Comparison of ENCODE assay signal across 14 cellular contexts in the genomic region with DNA sequence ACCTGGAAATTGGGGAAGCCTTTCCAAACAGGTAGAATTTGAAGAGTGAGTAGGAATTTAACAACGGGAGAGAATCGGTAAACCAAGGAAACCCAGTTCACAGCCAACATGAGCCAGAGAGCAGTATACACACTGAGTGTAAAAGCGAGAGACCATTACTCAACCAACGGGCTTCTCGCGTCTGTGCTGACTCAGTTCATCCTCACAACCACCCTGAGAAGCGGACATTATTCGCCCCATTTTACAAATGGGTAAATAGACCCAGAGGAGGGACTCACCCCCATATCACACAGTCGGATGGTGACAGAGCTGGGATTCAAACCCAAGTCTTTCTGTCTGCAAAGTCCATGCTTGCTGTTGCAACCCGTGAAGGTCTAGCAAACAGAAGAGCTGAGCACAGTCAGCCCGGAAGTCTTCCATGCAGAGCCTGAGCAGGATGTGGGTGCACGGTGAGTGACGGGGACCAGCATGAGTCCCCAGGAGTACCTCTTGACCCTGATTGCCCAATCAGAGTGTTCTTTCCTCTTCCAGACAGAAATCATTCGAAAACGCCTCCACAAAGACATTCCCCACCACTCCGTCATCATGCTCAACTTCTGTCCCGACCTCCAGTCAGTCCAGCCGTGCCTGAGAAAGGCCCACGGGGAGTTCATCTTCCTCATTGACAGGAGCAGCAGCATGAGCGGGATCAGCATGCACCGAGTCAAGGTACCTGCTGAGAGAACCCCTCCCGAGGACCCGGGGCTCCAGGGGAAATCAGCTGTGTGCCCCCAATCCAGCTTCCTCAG. TPM values are rescaled to one million over a fixed set of nuclear protein-coding genes. Genes with fewer than 3 reads are reported as not detected.
DNase-seq lines count a peak whose midpoint lies in the region; ATAC-seq and FAIRE-seq lines count a peak whose summit lies in the region.
"Had no signal": no experiment of that assay in that cellular context is flagged by ENCODE, and none has a peak within 500 bp of the region (broad histone marks: within the 10 kb centered on the region; RNA-seq: fewer than 3 reads in every experiment).

No MANE protein-coding gene starts in this region.

- no peak for FAIRE-seq in small intestine (lab: Jason Lieb, UNC)

- peak overlapping the region; percentile 81 for H3K27ac Mint-ChIP-seq in T-helper 2 cell treated with Interferon-gamma antibody and Interleukin-4, amounts not matched to agents 5 μg/mL and 100 μg/mL, for 36 hours
- peak overlapping the region; percentile 82 for H3K27ac Mint-ChIP-seq in activated naive CD8-positive, alpha-beta T cell treated with anti-CD3 and anti-CD28 coated beads, Interleukin-2, amount 10 ng/mL, durations not matched to agents 7 days and 5 days
- H3K27ac Mint-ChIP-seq: CD14-positive monocyte, immature natural killer cell had no signal

- peaks cover 41% of the 10 kb centered on the region for H3K27me3 Mint-ChIP-seq in T-helper 2 cell treated with Interferon-gamma antibody and Interleukin-4, amounts not matched to agents 5 μg/mL and 100 μg/mL, for 36 hours (ENCODE audit: low read depth)
- peaks cover 25% of the 10 kb centered on the region for H3K27me3 Mint-ChIP-seq in activated naive CD8-positive, alpha-beta T cell treated with anti-CD3 and anti-CD28 coated beads, Interleukin-2, amount 10 ng/mL, durations not matched to agents 7 days and 5 days

- ATAC-seq in activated naive CD8-positive, alpha-beta T cell treated with anti-CD3 and anti-CD28 coated beads, Interleukin-2, amount 10 ng/mL, durations not matched to agents 7 days and 5 days (ENCODE audit: low read depth): peak; percentile 85
- ATAC-seq in GM18907 (IDR thresholded peaks at IDR 0.05; ENCODE audit: unreplicated experiment): no peak

- H3K4me3 Mint-ChIP-seq in T-helper 2 cell treated with Interferon-gamma antibody and Interleukin-4, amounts not matched to agents 5 μg/mL and 100 μg/mL, for 36 hours: peak overlapping the region; percentile 56
- peak overlapping the region; percentile 67 for H3K4me3 Mint-ChIP-seq in activated naive CD8-positive, alpha-beta T cell treated with anti-CD3 and anti-CD28 coated beads, Interleukin-2, amount 10 ng/mL, durations not matched to agents 7 days and 5 days
- H3K4me3 Mint-ChIP-seq: immature natural killer cell had no signal

- WGBS in small intestine, 3 donors: 85 to 93% (median 87%) methylated on average over 23 of the region's 23 CpGs

- H3K4me1 ChIP-seq in small intestine (ENCODE audit: control insufficient read depth in 2 of 2, insufficient read depth in 1 of 2, low read depth in 1 of 2, low read length in 1 of 2): no peaks in the 10 kb centered on the region

- no peaks in the 10 kb centered on the region for H3K9me3 Mint-ChIP-seq in T-helper 2 cell treated with Interferon-gamma antibody and Interleukin-4, amounts not matched to agents 5 μg/mL and 100 μg/mL, for 36 hours
- no peaks in the 10 kb centered on the region for H3K9me3 Mint-ChIP-seq in activated naive CD8-positive, alpha-beta T cell treated with anti-CD3 and anti-CD28 coated beads, Interleukin-2, amount 10 ng/mL, durations not matched to agents 7 days and 5 days
- H3K9me3 Mint-ChIP-seq: CD14-positive monocyte, immature natural killer cell had no signal

- H3K4me1 Mint-ChIP-seq in T-helper 2 cell treated with Interferon-gamma antibody and Interleukin-4, amounts not matched to agents 5 μg/mL and 100 μg/mL, for 36 hours (ENCODE audit: low read depth): peaks cover 24% of the 10 kb centered on the region
- H3K4me1 Mint-ChIP-seq in activated naive CD8-positive, alpha-beta T cell treated with anti-CD3 and anti-CD28 coated beads, Interleukin-2, amount 10 ng/mL, durations not matched to agents 7 days and 5 days: peaks cover 20% of the 10 kb centered on the region
- H3K4me1 Mint-ChIP-seq: CD14-positive monocyte, immature natural killer cell had no signal

- no peaks in the 10 kb centered on the region for H3K36me3 ChIP-seq in small intestine (ENCODE audit: control insufficient read depth in 2 of 2, insufficient read depth in 2 of 2, low read length in 2 of 2)
- H3K36me3 ChIP-seq: MG63, neutrophil had no signal

- peak overlapping the region in 1 of 2 donors; percentile 29 for H3K27ac ChIP-seq in small intestine (ENCODE audit: low read depth in 1 of 2, low read length in 1 of 2)
- H3K27ac ChIP-seq: neutrophil, PC-9 had no signal

- DNase-seq in EH (ENCODE audit: low read depth) (peak; percentile 12), small intestine (peak; percentile 28), amniotic stem cell (lab: John Stamatoyannopoulos, UW) (no peak), NAMALWA (ENCODE audit: low spot score) (no peak), SKM-1 (lab: John Stamatoyannopoulos, UW; ENCODE audit: unreplicated experiment) (no peak)
- peak; percentile 29 for DNase-seq in T-helper 2 cell treated with Interferon-gamma antibody and Interleukin-4, amounts not matched to agents 5 μg/mL and 100 μg/mL, for 36 hours (ENCODE audit: low spot score)
- DNase-seq in activated naive CD8-positive, alpha-beta T cell treated with anti-CD3 and anti-CD28 coated beads, Interleukin-2, amount 10 ng/mL, durations not matched to agents 7 days and 5 days: no peak
- DNase-seq: immature natural killer cell, MG63, PC-9 had no signal

- H3K9me3 ChIP-seq in small intestine (ENCODE audit: control insufficient read depth, low read depth): no peaks in the 10 kb centered on the region
- H3K9me3 ChIP-seq: MG63, neutrophil had no signal

- POLR2A ChIA-PET in activated naive CD8-positive, alpha-beta T cell treated with anti-CD3 and anti-CD28 coated beads, Interleukin-2, amount 10 ng/mL, durations not matched to agents 7 days and 5 days (lab: Charles Lee): no interaction called here

- H3K36me3 Mint-ChIP-seq in T-helper 2 cell treated with Interferon-gamma antibody and Interleukin-4, amounts not matched to agents 5 μg/mL and 100 μg/mL, for 36 hours (ENCODE audit: low read depth): no peaks in the 10 kb centered on the region
- H3K36me3 Mint-ChIP-seq in activated naive CD8-positive, alpha-beta T cell treated with anti-CD3 and anti-CD28 coated beads, Interleukin-2, amount 10 ng/mL, durations not matched to agents 7 days and 5 days: no peaks in the 10 kb centered on the region
- H3K36me3 Mint-ChIP-seq: CD14-positive monocyte, immature natural killer cell had no signal

- H3K4me3 ChIP-seq in small intestine (ENCODE audit: low read depth in 1 of 2, low read length in 2 of 2): no peak overlapping the region
- H3K4me3 ChIP-seq: MG63, PC-9 had no signal

- no peaks in the 10 kb centered on the region for H3K27me3 ChIP-seq in small intestine (ENCODE audit: control insufficient read depth in 2 of 2, insufficient read depth in 2 of 2, low read length in 2 of 2)
- H3K27me3 ChIP-seq: MG63 had no signal

RNA-seq across cellular contexts. Expression of gene VWA5B1, which starts 32.3 kb away (rescaled TPM):
- not detected for total RNA-seq in activated naive CD8-positive, alpha-beta T cell treated with anti-CD3 and anti-CD28 coated beads, Interleukin-2, amount 10 ng/mL, durations not matched to agents 7 days and 5 days
- polyA plus RNA-seq in small intestine: under 1 TPM in 1 of 3 donors, not detected in 2; 0.01 TPM
- total RNA-seq: activated CD8-positive, alpha-beta memory T cell treated with anti-CD3 and anti-CD28 coated beads for 36 hours; PC-9 had no signal
- polyA plus RNA-seq: CD14-positive monocyte, immature natural killer cell had no signal

Comparison
In these comparisons a context has a peak if more than half of its experiments do, and no peak if none do; other contexts are left out.
1. DNase-seq: peak in EH (single experiment), T-helper 2 cell treated with Interferon-gamma antibody and Interleukin-4, amounts not matched to agents 5 μg/mL and 100 μg/mL, for 36 hours (single experiment) and small intestine (single experiment); none in activated naive CD8-positive, alpha-beta T cell treated with anti-CD3 and anti-CD28 coated beads, Interleukin-2, amount 10 ng/mL, durations not matched to agents 7 days and 5 days (single experiment), amniotic stem cell (single experiment), NAMALWA (single experiment) and SKM-1 (single experiment).